Comparison of ENCODE assay signal across 8 cellular contexts in genomic region chr1:53837924-53838653, GRCh38. TPM values are rescaled to one million over a fixed set of nuclear protein-coding genes. Genes with fewer than 3 reads are reported as not detected.
A peak's percentile ranks its signal among the peaks of the same experiment; 100 is the strongest.
DNase-seq lines count a peak whose midpoint lies in the region; ATAC-seq and TF ChIP-seq lines count a peak whose summit lies in the region.

Gene NDC1, minus strand, starts transcription at chr1:53838296. Its CDS starts 35 bp downstream, at chr1:53838261.

- TF ChIP-seq CTCF in PC-9 (conservative IDR thresholded peaks at IDR 0.05) = no peak; the same call in 1 of the 2 replicates

- H3K36me3 ChIP-seq in PC-9 (ENCODE audit: low read depth) = no peaks in the 10 kb centered on the region; the same call in 1 of the 2 replicates

- H3K79me2 ChIP-seq in PC-9 (ENCODE audit: low read depth) = peaks cover 51% of the 10 kb centered on the region

- peak within 1 kb of the TSS; percentile 89 for H2AFZ ChIP-seq in PC-9

- H3K27ac ChIP-seq in PC-9 (peak within 1 kb of the TSS; percentile 91), epithelial cell of prostate (peak within 1 kb of the TSS; percentile 94)

- intact Hi-C loops in PC-9 (cut with micrococcal nuclease; ENCODE audit: unreplicated experiment) = no loop called here

- H3F3A ChIP-seq in PC-9 (ENCODE audit: insufficient read depth, low read depth) = no peaks in the 10 kb centered on the region; the same call in 1 of the 2 replicates

- peak within 1 kb of the TSS; percentile 94 for H3K4me3 ChIP-seq in Jurkat, Clone E6-1 (ENCODE audit: low read length)
- peak within 1 kb of the TSS; percentile 92 for H3K4me3 ChIP-seq in PC-9

- H3K27me3 ChIP-seq in PC-9 (ENCODE audit: insufficient read depth, low read depth) = no peaks in the 10 kb centered on the region

- peaks cover 4% of the 10 kb centered on the region for H3K9me3 ChIP-seq in PC-9 (ENCODE audit: insufficient read depth, low read depth)

- CTCF ChIA-PET in PC-9 (lab: Charles Lee) = no interaction called here

- H4K20me1 ChIP-seq in PC-9 (ENCODE audit: insufficient read depth) = peaks cover 4% of the 10 kb centered on the region; the same call in 1 of the 2 replicates

- no peaks in the 10 kb centered on the region for H3K9me2 ChIP-seq in PC-9 (ENCODE audit: insufficient read depth)

- POLR2A ChIA-PET in PC-9 (lab: Charles Lee; ENCODE audit: unreplicated experiment) = interaction anchor here (0.6 kb wide), 1 partner anchor 23 kb away, joined by 3 read pairs; no protein-coding TSS in a partner anchor

- peak; percentile 97 for DNase-seq in DMS153 (lab: John Stamatoyannopoulos, UW)
- peak; percentile 96 for DNase-seq in Jurkat, Clone E6-1 (ENCODE audit: low read depth, low spot score)
- DNase-seq in PC-9 = peak; percentile 91 to 94
- DNase-seq in activated T-cell treated with anti-CD3 and anti-CD28 coated beads, Interleukin-2, amount 50 U/mL, for 1 hour = peak; percentile 93
- DNase-seq in epithelial cell of prostate (ENCODE audit: low read depth, low spot score) = peak; percentile 81
- peak; percentile 95 for DNase-seq in mucosa of gallbladder (ENCODE audit: low spot score)
- peak; percentile 65 to 79 for DNase-seq in stimulated activated CD8-positive, alpha-beta memory T cell treated with anti-CD3 and anti-CD28 coated beads, Interleukin-4, amount 100 ng/mL, for 4 hours (ENCODE audit: low read depth in 2 of 2, low spot score in 1 of 2)

- peak within 1 kb of the TSS; percentile 79 for H3K4me2 ChIP-seq in PC-9

- TSS peak; percentile 75 for BruUV-seq in PC-9 (replicated peaks; lab: Mats Ljungman, UMichigan)

- peaks cover 16% of the 10 kb centered on the region for H3K4me1 ChIP-seq in PC-9 (replicated peaks; ENCODE audit: insufficient read depth)

- ATAC-seq in GM21619 (IDR thresholded peaks at IDR 0.05; ENCODE audit: unreplicated experiment) = peak; percentile 87

RNA-seq across cellular contexts. Expression of gene NDC1, which starts in this region (rescaled TPM):
- 26.4 TPM for polyA plus RNA-seq in Jurkat, Clone E6-1 (2012; ENCODE audit: insufficient read depth, insufficient read length)
- total RNA-seq in PC-9 (2021) (29.7 and 47.6 TPM in 2 replicates), mucosa of gallbladder (9.7 TPM)

Comparison
In these comparisons a context has a peak if more than half of its experiments do, and no peak if none do; other contexts are left out.
1. Peak in every context shown above with its lines: DNase-seq, ATAC-seq, H3K4me3 ChIP-seq and H3K27ac ChIP-seq.